In genomic region chr11:116928845-116929244, GRCh38 we compare ENCODE assay signal across 15 cellular contexts.
A peak's percentile ranks its signal among the peaks of the same experiment; 100 is the strongest.
DNase-seq lines count a peak whose midpoint lies in the region; ATAC-seq and TF ChIP-seq lines count a peak whose summit lies in the region.
"Had no signal": no experiment of that assay in that cellular context is flagged by ENCODE, and none has a peak within 500 bp of the region (broad histone marks: within the 10 kb centered on the region; RNA-seq: fewer than 3 reads in every experiment).

No MANE protein-coding gene starts in this region.

- H3K9me2 ChIP-seq in OCI-LY1 (ENCODE audit: low read depth, low read length), result no peaks in the 10 kb centered on the region

- H3K9me3 ChIP-seq in OCI-LY1 (ENCODE audit: low read length), result no peaks in the 10 kb centered on the region
- H3K9me3 ChIP-seq: gastrocnemius medialis, HAP-1 had no signal

- TF ChIP-seq CTCF in OCI-LY1 (IDR thresholded peaks at IDR 0.05; ENCODE audit: low read length), result no peak

- no peak overlapping the region for H2AFZ ChIP-seq in OCI-LY1 (ENCODE audit: low read length)

- H3K4me1 Mint-ChIP-seq in activated T-cell treated with anti-CD3 and anti-CD28 coated beads, Interleukin-2, amount 50 U/mL, for 72 hours (ENCODE audit: low read depth), result peaks cover 81% of the 10 kb centered on the region
- H3K4me1 Mint-ChIP-seq in effector memory CD8-positive, alpha-beta T cell (ENCODE audit: low read depth in 2 of 2), result peaks cover 67 to 86% of the 10 kb centered on the region in 2 donors
- peaks cover 92% of the 10 kb centered on the region for H3K4me1 Mint-ChIP-seq in stimulated activated memory B cell treated with anti-CD40 and anti-IgM and Interleukin-4, amounts not matched to agents 10 μg/mL and 1 μg/mL and 100 μg/mL, for 72 hours

- H3K27ac ChIP-seq in OCI-LY1 (ENCODE audit: low read depth, low read length, poor library complexity, severe bottlenecking), result peak overlapping the region; percentile 100

- peak overlapping the region; percentile 43 for H3K27ac Mint-ChIP-seq in activated T-cell treated with anti-CD3 and anti-CD28 coated beads, Interleukin-2, amount 50 U/mL, for 72 hours
- peak overlapping the region; percentile 85 to 98 for H3K27ac Mint-ChIP-seq in effector memory CD8-positive, alpha-beta T cell
- H3K27ac Mint-ChIP-seq in stimulated activated memory B cell treated with anti-CD40 and anti-IgM and Interleukin-4, amounts not matched to agents 10 μg/mL and 1 μg/mL and 100 μg/mL, for 72 hours, result peak overlapping the region; percentile 94

- no peak for ATAC-seq in activated T-cell treated with anti-CD3 and anti-CD28 coated beads, Interleukin-2, amount 50 U/mL, for 72 hours (replicated peaks in 1 of 2)
- no peak for ATAC-seq in effector memory CD8-positive, alpha-beta T cell (replicated peaks)
- ATAC-seq in stimulated activated memory B cell treated with anti-CD40 and anti-IgM and Interleukin-4, amounts not matched to agents 10 μg/mL and 1 μg/mL and 100 μg/mL, for 72 hours, result no peak
- no peak for ATAC-seq in esophagus mucosa
- ATAC-seq: gastrocnemius medialis had no signal

- H3K9ac ChIP-seq in OCI-LY1 (ENCODE audit: low read length), result peak overlapping the region; percentile 64

- no peaks in the 10 kb centered on the region for H3K27me3 Mint-ChIP-seq in activated T-cell treated with anti-CD3 and anti-CD28 coated beads, Interleukin-2, amount 50 U/mL, for 72 hours (ENCODE audit: low read depth)
- H3K27me3 Mint-ChIP-seq in effector memory CD8-positive, alpha-beta T cell, result no peaks in the 10 kb centered on the region
- H3K27me3 Mint-ChIP-seq in stimulated activated memory B cell treated with anti-CD40 and anti-IgM and Interleukin-4, amounts not matched to agents 10 μg/mL and 1 μg/mL and 100 μg/mL, for 72 hours, result no peaks in the 10 kb centered on the region

- H3K79me2 ChIP-seq in OCI-LY1 (ENCODE audit: insufficient read depth, low read length), result peaks cover 4% of the 10 kb centered on the region

- peak overlapping the region; percentile 67 for H3K4me2 ChIP-seq in OCI-LY1 (ENCODE audit: low read length)

- no peak for DNase-seq in activated T-cell treated with anti-CD3 and anti-CD28 coated beads, Interleukin-2, amount 50 U/mL, for 72 hours
- DNase-seq in activated T-cell treated with anti-CD3 and anti-CD28 coated beads, Interleukin-2, amount 50 U/mL, for 48 hours, result no peak
- DNase-seq in effector memory CD8-positive, alpha-beta T cell, result no peak
- DNase-seq in HCEC 1CT (no peak), SKM-1 (lab: John Stamatoyannopoulos, UW; ENCODE audit: unreplicated experiment) (no peak)
- DNase-seq: ACHN; activated CD4-positive, alpha-beta T cell treated with anti-CD3 and anti-CD28 coated beads, Interleukin-2, amount 50 U/mL, for 4 hours; amniotic stem cell; DMS79 treated with DMSO at 0.1 percent for 48 hours; gastrocnemius medialis; stimulated activated CD4-positive, alpha-beta T cell treated with anti-CD3 and anti-CD28 coated beads, Interleukin-12 subunit alpha, Interleukin-12 subunit beta, amount 100 ng/mL, for 4 hours had no signal

- peaks cover 3 to 9% of the 10 kb centered on the region in 2 donors for H3K36me3 Mint-ChIP-seq in activated T-cell treated with anti-CD3 and anti-CD28 coated beads, Interleukin-2, amount 50 U/mL, for 72 hours (ENCODE audit: insufficient read depth in 2 of 2)
- peaks cover 49% of the 10 kb centered on the region for H3K36me3 Mint-ChIP-seq in effector memory CD8-positive, alpha-beta T cell (ENCODE audit: insufficient read depth)
- peaks cover 13% of the 10 kb centered on the region for H3K36me3 Mint-ChIP-seq in stimulated activated memory B cell treated with anti-CD40 and anti-IgM and Interleukin-4, amounts not matched to agents 10 μg/mL and 1 μg/mL and 100 μg/mL, for 72 hours

- H3K4me1 ChIP-seq in OCI-LY1 (ENCODE audit: insufficient read depth, low read length, severe bottlenecking), result peaks cover 89% of the 10 kb centered on the region
- H3K4me1 ChIP-seq: HAP-1 had no signal

- peaks cover 22% of the 10 kb centered on the region for H3K36me3 ChIP-seq in OCI-LY1 (ENCODE audit: insufficient read depth, low read length)

- no peaks in the 10 kb centered on the region for H3K27me3 ChIP-seq in OCI-LY1 (ENCODE audit: insufficient read depth, low read length)
- H3K27me3 ChIP-seq: gastrocnemius medialis had no signal

- no peaks in the 10 kb centered on the region for H4K20me1 ChIP-seq in OCI-LY1 (ENCODE audit: insufficient read depth, low read length)

- peak overlapping the region; percentile 51 for H3K4me3 ChIP-seq in OCI-LY1 (ENCODE audit: low read depth, low read length, poor library complexity, severe bottlenecking)
- H3K4me3 ChIP-seq: HAP-1 had no signal

- H3K9me3 Mint-ChIP-seq in activated T-cell treated with anti-CD3 and anti-CD28 coated beads, Interleukin-2, amount 50 U/mL, for 72 hours, result peaks cover 2% of the 10 kb centered on the region in 2 donors
- H3K9me3 Mint-ChIP-seq in effector memory CD8-positive, alpha-beta T cell, result peaks cover 0 to 1% of the 10 kb centered on the region in 2 donors
- peaks cover 2% of the 10 kb centered on the region for H3K9me3 Mint-ChIP-seq in stimulated activated memory B cell treated with anti-CD40 and anti-IgM and Interleukin-4, amounts not matched to agents 10 μg/mL and 1 μg/mL and 100 μg/mL, for 72 hours

- no peaks in the 10 kb centered on the region for H3F3A ChIP-seq in OCI-LY1 (ENCODE audit: insufficient read depth, low read length)

- peak overlapping the region; percentile 70 to 88 for H3K4me3 Mint-ChIP-seq in activated T-cell treated with anti-CD3 and anti-CD28 coated beads, Interleukin-2, amount 50 U/mL, for 72 hours
- H3K4me3 Mint-ChIP-seq in effector memory CD8-positive, alpha-beta T cell, result peak overlapping the region; percentile 70 to 87
- peak overlapping the region; percentile 5 for H3K4me3 Mint-ChIP-seq in stimulated activated memory B cell treated with anti-CD40 and anti-IgM and Interleukin-4, amounts not matched to agents 10 μg/mL and 1 μg/mL and 100 μg/mL, for 72 hours

Comparison
In these comparisons a context has a peak if more than half of its experiments do, and no peak if none do; other contexts are left out.
1. H3K27ac Mint-ChIP-seq: peak in every context shown above with its lines; median percentile 94 in stimulated activated memory B cell treated with anti-CD40 and anti-IgM and Interleukin-4, amounts not matched to agents 10 μg/mL and 1 μg/mL and 100 μg/mL, for 72 hours; 92 in effector memory CD8-positive, alpha-beta T cell; 43 in activated T-cell treated with anti-CD3 and anti-CD28 coated beads, Interleukin-2, amount 50 U/mL, for 72 hours.
2. H3K4me3 Mint-ChIP-seq: peak in every context shown above with its lines; median percentile 79 in activated T-cell treated with anti-CD3 and anti-CD28 coated beads, Interleukin-2, amount 50 U/mL, for 72 hours; 78 in effector memory CD8-positive, alpha-beta T cell; 5 in stimulated activated memory B cell treated with anti-CD40 and anti-IgM and Interleukin-4, amounts not matched to agents 10 μg/mL and 1 μg/mL and 100 μg/mL, for 72 hours.